In the genomic region with DNA sequence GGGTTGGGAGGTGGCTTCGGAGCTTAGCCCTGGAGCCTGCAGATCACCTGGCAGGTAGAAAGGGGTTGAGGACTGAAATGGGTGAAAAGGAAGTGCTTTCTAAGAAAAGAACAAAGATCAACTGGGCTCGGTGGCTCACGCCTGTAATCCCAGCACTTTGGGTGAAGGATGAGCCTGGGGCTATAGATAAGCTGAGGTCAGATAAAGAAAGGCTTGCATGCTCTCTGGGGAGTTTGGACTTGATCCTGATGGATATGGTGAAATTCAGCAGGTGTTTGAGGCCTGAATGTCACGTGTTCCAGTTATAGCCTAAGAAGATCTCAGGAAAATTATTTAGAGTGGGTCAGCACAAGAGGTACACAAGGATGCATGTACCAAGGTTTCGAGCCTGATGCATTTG, we compare ENCODE assay signal across 1 cellular context.
TF ChIP-seq lines count a peak whose summit lies in the region.

No MANE protein-coding gene starts in this region.

TF ChIP-seq in GM23338, 12 proteins besides CTCF, POLR2A, EP300 and RAD21 (continued from another document):
- TF ChIP-seq, protein P1, sequence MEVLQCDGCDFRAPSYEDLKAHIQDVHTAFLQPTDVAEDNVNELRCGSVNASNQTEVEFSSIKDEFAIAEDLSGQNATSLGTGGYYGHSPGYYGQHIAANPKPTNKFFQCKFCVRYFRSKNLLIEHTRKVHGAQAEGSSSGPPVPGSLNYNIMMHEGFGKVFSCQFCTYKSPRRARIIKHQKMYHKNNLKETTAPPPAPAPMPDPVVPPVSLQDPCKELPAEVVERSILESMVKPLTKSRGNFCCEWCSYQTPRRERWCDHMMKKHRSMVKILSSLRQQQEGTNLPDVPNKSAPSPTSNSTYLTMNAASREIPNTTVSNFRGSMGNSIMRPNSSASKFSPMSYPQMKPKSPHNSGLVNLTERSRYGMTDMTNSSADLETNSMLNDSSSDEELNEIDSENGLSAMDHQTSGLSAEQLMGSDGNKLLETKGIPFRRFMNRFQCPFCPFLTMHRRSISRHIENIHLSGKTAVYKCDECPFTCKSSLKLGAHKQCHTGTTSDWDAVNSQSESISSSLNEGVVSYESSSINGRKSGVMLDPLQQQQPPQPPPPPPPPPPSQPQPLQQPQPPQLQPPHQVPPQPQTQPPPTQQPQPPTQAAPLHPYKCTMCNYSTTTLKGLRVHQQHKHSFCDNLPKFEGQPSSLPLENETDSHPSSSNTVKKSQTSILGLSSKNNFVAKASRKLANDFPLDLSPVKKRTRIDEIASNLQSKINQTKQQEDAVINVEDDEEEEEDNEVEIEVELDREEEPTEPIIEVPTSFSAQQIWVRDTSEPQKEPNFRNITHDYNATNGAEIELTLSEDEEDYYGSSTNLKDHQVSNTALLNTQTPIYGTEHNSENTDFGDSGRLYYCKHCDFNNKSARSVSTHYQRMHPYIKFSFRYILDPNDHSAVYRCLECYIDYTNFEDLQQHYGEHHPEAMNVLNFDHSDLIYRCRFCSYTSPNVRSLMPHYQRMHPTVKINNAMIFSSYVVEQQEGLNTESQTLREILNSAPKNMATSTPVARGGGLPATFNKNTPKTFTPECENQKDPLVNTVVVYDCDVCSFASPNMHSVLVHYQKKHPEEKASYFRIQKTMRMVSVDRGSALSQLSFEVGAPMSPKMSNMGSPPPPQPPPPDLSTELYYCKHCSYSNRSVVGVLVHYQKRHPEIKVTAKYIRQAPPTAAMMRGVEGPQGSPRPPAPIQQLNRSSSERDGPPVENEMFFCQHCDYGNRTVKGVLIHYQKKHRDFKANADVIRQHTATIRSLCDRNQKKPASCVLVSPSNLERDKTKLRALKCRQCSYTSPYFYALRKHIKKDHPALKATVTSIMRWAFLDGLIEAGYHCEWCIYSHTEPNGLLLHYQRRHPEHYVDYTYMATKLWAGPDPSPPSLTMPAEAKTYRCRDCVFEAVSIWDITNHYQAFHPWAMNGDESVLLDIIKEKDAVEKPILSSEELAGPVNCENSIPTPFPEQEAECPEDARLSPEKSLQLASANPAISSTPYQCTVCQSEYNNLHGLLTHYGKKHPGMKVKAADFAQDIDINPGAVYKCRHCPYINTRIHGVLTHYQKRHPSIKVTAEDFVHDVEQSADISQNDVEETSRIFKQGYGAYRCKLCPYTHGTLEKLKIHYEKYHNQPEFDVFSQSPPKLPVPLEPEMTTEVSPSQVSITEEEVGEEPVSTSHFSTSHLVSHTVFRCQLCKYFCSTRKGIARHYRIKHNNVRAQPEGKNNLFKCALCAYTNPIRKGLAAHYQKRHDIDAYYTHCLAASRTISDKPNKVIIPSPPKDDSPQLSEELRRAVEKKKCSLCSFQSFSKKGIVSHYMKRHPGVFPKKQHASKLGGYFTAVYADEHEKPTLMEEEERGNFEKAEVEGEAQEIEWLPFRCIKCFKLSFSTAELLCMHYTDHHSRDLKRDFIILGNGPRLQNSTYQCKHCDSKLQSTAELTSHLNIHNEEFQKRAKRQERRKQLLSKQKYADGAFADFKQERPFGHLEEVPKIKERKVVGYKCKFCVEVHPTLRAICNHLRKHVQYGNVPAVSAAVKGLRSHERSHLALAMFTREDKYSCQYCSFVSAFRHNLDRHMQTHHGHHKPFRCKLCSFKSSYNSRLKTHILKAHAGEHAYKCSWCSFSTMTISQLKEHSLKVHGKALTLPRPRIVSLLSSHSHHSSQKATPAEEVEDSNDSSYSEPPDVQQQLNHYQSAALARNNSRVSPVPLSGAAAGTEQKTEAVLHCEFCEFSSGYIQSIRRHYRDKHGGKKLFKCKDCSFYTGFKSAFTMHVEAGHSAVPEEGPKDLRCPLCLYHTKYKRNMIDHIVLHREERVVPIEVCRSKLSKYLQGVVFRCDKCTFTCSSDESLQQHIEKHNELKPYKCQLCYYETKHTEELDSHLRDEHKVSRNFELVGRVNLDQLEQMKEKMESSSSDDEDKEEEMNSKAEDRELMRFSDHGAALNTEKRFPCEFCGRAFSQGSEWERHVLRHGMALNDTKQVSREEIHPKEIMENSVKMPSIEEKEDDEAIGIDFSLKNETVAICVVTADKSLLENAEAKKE (CRISPR knock-in tag; IDR thresholded peaks at IDR 0.05) = no peak
- TF ChIP-seq CREB1 (CRISPR knock-in tag; IDR thresholded peaks at IDR 0.05; ENCODE audit: low read depth) = no peak
- no peak for TF ChIP-seq ZNF114 (CRISPR knock-in tag; IDR thresholded peaks at IDR 0.05)
